8 cellular contexts compared by ENCODE assay signal in genomic region chr17:41145261-41145660, GRCh38. TPM values are rescaled to one million over a fixed set of nuclear protein-coding genes. Genes with fewer than 3 reads are reported as not detected.
"Had no signal": no experiment of that assay in that cellular context is flagged by ENCODE, and none has a peak within 500 bp of the region (broad histone marks: within the 10 kb centered on the region; RNA-seq: fewer than 3 reads in every experiment).

No MANE protein-coding gene starts in this region.

- ATAC-seq: GM12878 had no signal

- FAIRE-seq: GM12878, GM12891, GM12892, GM18507, GM19239 had no signal

- DNase-seq: GDM1, GF-D8 had no signal

- H3K4me3 ChIP-seq: GM12878 had no signal

RNA-seq across cellular contexts. Expression of gene KRTAP4-5, which starts 4.4 kb away (rescaled TPM):
- total RNA-seq: G401, GM12878 had no signal
- polyA plus RNA-seq: GM12878 had no signal

RNA-seq across cellular contexts. Expression of gene KRTAP4-6, which starts 4.9 kb away (rescaled TPM):
- total RNA-seq: G401, GM12878 had no signal
- polyA plus RNA-seq: GM12878 had no signal

RNA-seq across cellular contexts. Expression of gene KRTAP4-4, which starts 15.3 kb away (rescaled TPM):
- total RNA-seq: G401, GM12878 had no signal
- polyA plus RNA-seq: GM12878 had no signal

RNA-seq across cellular contexts. Expression of gene KRTAP4-12, which starts 21.3 kb away (rescaled TPM):
- total RNA-seq: G401, GM12878 had no signal
- polyA plus RNA-seq: GM12878 had no signal

RNA-seq across cellular contexts. Expression of gene KRTAP4-3, which starts 22.8 kb away (rescaled TPM):
- total RNA-seq: G401, GM12878 had no signal
- polyA plus RNA-seq: GM12878 had no signal
